ENCODE assay signal across 9 cellular contexts in the genomic region with DNA sequence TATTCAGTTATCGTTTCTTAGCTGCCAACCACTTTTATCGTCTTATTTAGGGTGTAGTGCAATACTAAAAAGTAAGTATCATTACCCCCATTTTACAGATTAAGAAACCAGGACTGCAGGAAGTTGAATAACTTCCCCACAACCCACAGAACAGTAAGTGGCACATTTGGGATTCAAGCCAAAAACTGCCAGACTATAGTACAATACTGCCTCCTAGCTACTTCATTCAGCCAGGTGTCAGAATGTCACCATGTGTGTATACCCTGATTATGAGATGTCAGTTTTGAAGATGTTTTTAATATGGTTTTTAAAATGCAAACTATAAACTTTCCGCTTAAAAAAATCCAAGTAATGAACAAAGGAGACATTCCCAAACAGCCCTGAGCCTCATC.
DNase-seq lines count a peak whose midpoint lies in the region; ATAC-seq and TF ChIP-seq lines count a peak whose summit lies in the region.
"Had no signal": no experiment of that assay in that cellular context is flagged by ENCODE, and none has a peak within 500 bp of the region (broad histone marks: within the 10 kb centered on the region; RNA-seq: fewer than 3 reads in every experiment).

No MANE protein-coding gene starts in this region.

- H3K9me3 Mint-ChIP-seq in CD4-positive, alpha-beta memory T cell: peaks cover 0 to 4% (median 0%) of the 10 kb centered on the region in 8 donors
- H3K9me3 Mint-ChIP-seq in GM23338: peaks cover 21% of the 10 kb centered on the region

- intact Hi-C loops in CD4-positive, alpha-beta memory T cell (cut with micrococcal nuclease): loop anchor here (1.0 to 2.0 kb wide), 3 partner anchors 130 to 346 kb away; no protein-coding TSS in a partner anchor

- H3K27me3 ChIP-seq in CD4-positive, alpha-beta memory T cell (ENCODE audit: insufficient read depth, low read length): no peaks in the 10 kb centered on the region
- H3K27me3 ChIP-seq in GM23338 (ENCODE audit: insufficient read depth) (no peaks in the 10 kb centered on the region), OCI-LY1 (ENCODE audit: insufficient read depth, low read length) (no peaks in the 10 kb centered on the region; the same call in 1 of the 2 replicates), osteoblast (ENCODE audit: insufficient read depth, low read length) (peaks cover 13% of the 10 kb centered on the region)

- no peak overlapping the region for H3K4me2 ChIP-seq in GM23338
- H3K4me2 ChIP-seq in OCI-LY1 (ENCODE audit: low read length): no peak overlapping the region
- H3K4me2 ChIP-seq in osteoblast (ENCODE audit: insufficient read depth, low read length): no peak overlapping the region

- H3K9me2 ChIP-seq in GM23338 (ENCODE audit: insufficient read depth) (no peaks in the 10 kb centered on the region), OCI-LY1 (ENCODE audit: low read depth, low read length) (no peaks in the 10 kb centered on the region)

- no peaks in the 10 kb centered on the region for H3K36me3 Mint-ChIP-seq in CD4-positive, alpha-beta memory T cell
- H3K36me3 Mint-ChIP-seq in GM23338 (ENCODE audit: low read depth): peaks cover 15% of the 10 kb centered on the region

- no peaks in the 10 kb centered on the region for H3K9me3 ChIP-seq in CD4-positive, alpha-beta memory T cell (ENCODE audit: control insufficient read depth in 1 of 2, low read length in 2 of 2)
- H3K9me3 ChIP-seq in OCI-LY1 (ENCODE audit: low read length) (no peaks in the 10 kb centered on the region), osteoblast (ENCODE audit: low read depth, low read length) (peaks cover 2% of the 10 kb centered on the region)

- no peaks in the 10 kb centered on the region for H4K20me1 ChIP-seq in GM23338 (replicated peaks; ENCODE audit: insufficient read depth)
- no peaks in the 10 kb centered on the region for H4K20me1 ChIP-seq in OCI-LY1 (ENCODE audit: insufficient read depth, low read length)
- H4K20me1 ChIP-seq in osteoblast (ENCODE audit: insufficient read depth, low read length): no peaks in the 10 kb centered on the region

- DNase-seq in CD4-positive, alpha-beta memory T cell: peak; percentile 33 to 68 (median 64)
- DNase-seq in GM23338 (ENCODE audit: low spot score) (peak; percentile 72), osteoblast (ENCODE audit: insufficient read length, low spot score, missing footprints) (no peak), NCI-H226 (no peak)

- H2AFZ ChIP-seq in GM23338 (no peak overlapping the region), OCI-LY1 (ENCODE audit: low read length) (no peak overlapping the region), osteoblast (ENCODE audit: low read length) (no peak overlapping the region)

- no peak overlapping the region for H3K4me3 ChIP-seq in CD4-positive, alpha-beta memory T cell (ENCODE audit: low read length in 2 of 2)
- H3K4me3 ChIP-seq in GM23338 (no peak overlapping the region), OCI-LY1 (ENCODE audit: low read depth, low read length, poor library complexity, severe bottlenecking) (no peak overlapping the region), osteoblast (ENCODE audit: insufficient read depth, low read length) (no peak overlapping the region)

- peaks cover 5 to 11% (median 7%) of the 10 kb centered on the region in 4 donors for H3K4me1 Mint-ChIP-seq in CD4-positive, alpha-beta memory T cell
- peaks cover 20% of the 10 kb centered on the region for H3K4me1 Mint-ChIP-seq in GM23338
- H3K4me1 Mint-ChIP-seq: IgD-negative memory B cell had no signal

- no peak overlapping the region for H3K9ac ChIP-seq in OCI-LY1 (ENCODE audit: low read length)

- no peak overlapping the region for H3K27ac ChIP-seq in CD4-positive, alpha-beta memory T cell (ENCODE audit: low read depth, low read length)
- H3K27ac ChIP-seq in GM23338 (ENCODE audit: low read depth): no peak overlapping the region
- no peak overlapping the region for H3K27ac ChIP-seq in OCI-LY1 (ENCODE audit: low read depth, low read length, poor library complexity, severe bottlenecking)
- no peak overlapping the region for H3K27ac ChIP-seq in osteoblast (ENCODE audit: low read depth, low read length)

- peak overlapping the region in 1 of 7 donors; percentile 33 for H3K27ac Mint-ChIP-seq in CD4-positive, alpha-beta memory T cell
- H3K27ac Mint-ChIP-seq in GM23338: no peak overlapping the region
- H3K27ac Mint-ChIP-seq: IgD-negative memory B cell had no signal

- peaks cover 7% of the 10 kb centered on the region for H3K4me1 ChIP-seq in CD4-positive, alpha-beta memory T cell (ENCODE audit: insufficient read depth, low read length)
- H3K4me1 ChIP-seq in GM23338 (ENCODE audit: insufficient read depth): peaks cover 20% of the 10 kb centered on the region
- H3K4me1 ChIP-seq in OCI-LY1 (ENCODE audit: insufficient read depth, low read length, severe bottlenecking): no peaks in the 10 kb centered on the region
- H3K4me1 ChIP-seq in osteoblast (ENCODE audit: insufficient read depth, low read length): no peaks in the 10 kb centered on the region

- H3K79me2 ChIP-seq in GM23338 (replicated peaks; ENCODE audit: insufficient read depth) (no peaks in the 10 kb centered on the region), OCI-LY1 (ENCODE audit: insufficient read depth, low read length) (no peaks in the 10 kb centered on the region), osteoblast (ENCODE audit: insufficient read depth, low read length) (no peaks in the 10 kb centered on the region)

- no peaks in the 10 kb centered on the region for H3K36me3 ChIP-seq in CD4-positive, alpha-beta memory T cell (ENCODE audit: insufficient read depth, low read length)
- H3K36me3 ChIP-seq in GM23338 (ENCODE audit: insufficient read depth) (no peaks in the 10 kb centered on the region; the same call in 1 of the 2 replicates), OCI-LY1 (ENCODE audit: insufficient read depth, low read length) (no peaks in the 10 kb centered on the region), osteoblast (ENCODE audit: insufficient read depth, low read length) (no peaks in the 10 kb centered on the region)

- peak; percentile 83 to 92 for TF ChIP-seq CTCF in GM23338 (conservative IDR thresholded peaks at IDR 0.05; ENCODE audit: low read depth in 2 of 2)
- peak; percentile 55; the same call in 1 of the 2 replicates for TF ChIP-seq CTCF in OCI-LY1 (IDR thresholded peaks at IDR 0.05; ENCODE audit: low read length)
- TF ChIP-seq CTCF in osteoblast (IDR thresholded peaks at IDR 0.05; ENCODE audit: extremely low read depth, low read depth, low read length): peak; percentile 15

- peak; percentile 86 for ATAC-seq in GM23338
- ATAC-seq in esophagus mucosa: peak; percentile 79
- ATAC-seq in GM19452 (IDR thresholded peaks at IDR 0.05; ENCODE audit: unreplicated experiment): no peak
- no peak for ATAC-seq in HG03457 (IDR thresholded peaks at IDR 0.05; ENCODE audit: unreplicated experiment)

- peaks cover 17 to 26% of the 10 kb centered on the region in 2 donors for H3K27me3 Mint-ChIP-seq in CD4-positive, alpha-beta memory T cell
- H3K27me3 Mint-ChIP-seq in GM23338 (ENCODE audit: insufficient read depth, low read depth, poor library complexity): peaks cover 3% of the 10 kb centered on the region

- H3F3A ChIP-seq in GM23338 (replicated peaks; ENCODE audit: low read depth): no peaks in the 10 kb centered on the region
- no peaks in the 10 kb centered on the region for H3F3A ChIP-seq in OCI-LY1 (ENCODE audit: insufficient read depth, low read length)

- CTCF ChIA-PET in CD4-positive, alpha-beta memory T cell (lab: Charles Lee; ENCODE audit: partially characterized antibody): interaction anchor here (1.0 to 6.5 kb wide), 10 partner anchors 12 to 202 kb away, joined by 3 to 71 read pairs (median 6); no protein-coding TSS in a partner anchor

- peak overlapping the region in 1 of 8 donors; percentile 21 for H3K4me3 Mint-ChIP-seq in CD4-positive, alpha-beta memory T cell
- H3K4me3 Mint-ChIP-seq in GM23338: no peak overlapping the region
- H3K4me3 Mint-ChIP-seq: IgD-negative memory B cell had no signal

- POLR2A ChIA-PET in CD4-positive, alpha-beta memory T cell (lab: Charles Lee; ENCODE audit: partially characterized antibody): interaction anchor here (1.2 kb wide), 1 partner anchor 129 kb away, joined by 3 read pairs; no protein-coding TSS in a partner anchor

TF ChIP-seq in GM23338, 12 proteins besides CTCF, POLR2A, EP300 and RAD21:
- TF ChIP-seq CREB1 (CRISPR knock-in tag; IDR thresholded peaks at IDR 0.05; ENCODE audit: low read depth) (no peak), EZH2phosphoT487 (IDR thresholded peaks at IDR 0.05; ENCODE audit: unreplicated experiment) (no peak), ZNF114 (CRISPR knock-in tag; IDR thresholded peaks at IDR 0.05) (no peak), ZNF331 (CRISPR knock-in tag; IDR thresholded peaks at IDR 0.05; ENCODE audit: low read depth) (no peak)
TF ChIP-seq in GM23338: peak in this region for 0.

Comparison
In these comparisons a context has a peak if more than half of its experiments do, and no peak if none do; other contexts are left out.
1. DNase-seq: peak in CD4-positive, alpha-beta memory T cell (5 of 5) and GM23338 (single experiment); none in osteoblast (single experiment) and NCI-H226 (single experiment).
2. ATAC-seq: peak in GM23338 (single experiment) and esophagus mucosa (single experiment); none in GM19452 (single experiment) and HG03457 (single experiment).
3. CTCF ChIP-seq: peak in every context shown above with its lines; median percentile 88 in GM23338; 55 in OCI-LY1; 15 in osteoblast.